Comparison of ENCODE assay signal across 10 cellular contexts in the genomic region with DNA sequence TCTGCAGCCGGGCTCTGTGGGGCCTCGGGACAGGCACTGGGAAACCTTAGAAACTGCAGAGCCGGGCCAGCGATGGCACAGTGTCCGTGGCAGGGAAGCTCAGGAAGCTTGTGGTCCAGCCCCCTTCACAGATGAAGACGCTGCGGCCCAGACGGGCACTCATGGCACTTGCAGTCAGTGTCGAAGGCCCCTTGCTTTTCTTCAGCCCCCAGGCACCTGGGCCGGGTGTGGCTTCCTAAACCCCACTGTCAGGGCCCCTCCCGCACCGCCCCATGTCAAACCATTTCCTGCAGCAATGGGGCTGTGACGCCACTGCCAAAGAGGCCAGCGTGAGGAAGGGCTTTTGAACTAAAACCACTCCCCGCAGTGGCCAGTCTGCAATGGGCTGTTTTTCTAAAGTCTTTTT.
A peak's percentile ranks its signal among the peaks of the same experiment; 100 is the strongest.
DNase-seq lines count a peak whose midpoint lies in the region; ATAC-seq lines count a peak whose summit lies in the region.
"Had no signal": no experiment of that assay in that cellular context is flagged by ENCODE, and none has a peak within 500 bp of the region (broad histone marks: within the 10 kb centered on the region; RNA-seq: fewer than 3 reads in every experiment).

No MANE protein-coding gene starts in this region.

- H3K9me3 Mint-ChIP-seq in activated T-helper 17 cell treated with anti-CD3 and anti-CD28 coated beads, Interleukin-2, amount 50 U/mL, for 72 hours, result no peaks in the 10 kb centered on the region
- H3K9me3 Mint-ChIP-seq: endodermal cell had no signal

- ATAC-seq in activated T-helper 17 cell treated with anti-CD3 and anti-CD28 coated beads, Interleukin-2, amount 50 U/mL, for 72 hours (replicated peaks), result peak; percentile 82
- ATAC-seq in GM19023 (IDR thresholded peaks at IDR 0.05; ENCODE audit: unreplicated experiment) (no peak), HG03025 (IDR thresholded peaks at IDR 0.05; ENCODE audit: low FRiP score, unreplicated experiment) (no peak), HG03565 (IDR thresholded peaks at IDR 0.05; ENCODE audit: unreplicated experiment) (no peak)

- peaks cover 26% of the 10 kb centered on the region for H3K4me1 Mint-ChIP-seq in activated T-helper 17 cell treated with anti-CD3 and anti-CD28 coated beads, Interleukin-2, amount 50 U/mL, for 72 hours
- H3K4me1 Mint-ChIP-seq: endodermal cell had no signal

- H3K27ac Mint-ChIP-seq in activated T-helper 17 cell treated with anti-CD3 and anti-CD28 coated beads, Interleukin-2, amount 50 U/mL, for 72 hours, result peak overlapping the region; percentile 61
- H3K27ac Mint-ChIP-seq: endodermal cell had no signal

- peaks cover 6% of the 10 kb centered on the region for H3K36me3 Mint-ChIP-seq in activated T-helper 17 cell treated with anti-CD3 and anti-CD28 coated beads, Interleukin-2, amount 50 U/mL, for 72 hours (ENCODE audit: low read depth)

- H3K4me3 Mint-ChIP-seq in activated T-helper 17 cell treated with anti-CD3 and anti-CD28 coated beads, Interleukin-2, amount 50 U/mL, for 72 hours, result peak overlapping the region; percentile 51
- H3K4me3 Mint-ChIP-seq: endodermal cell had no signal

- H3K27me3 Mint-ChIP-seq in activated T-helper 17 cell treated with anti-CD3 and anti-CD28 coated beads, Interleukin-2, amount 50 U/mL, for 72 hours, result no peaks in the 10 kb centered on the region

- peak; percentile 76 for DNase-seq in T-helper 22 cell (ENCODE audit: low read depth)
- DNase-seq in medulla oblongata (ENCODE audit: extremely low spot score), result peak; percentile 31
- peak; percentile 41 to 45 for DNase-seq in stimulated activated CD8-positive, alpha-beta memory T cell treated with anti-CD3 and anti-CD28 coated beads, Interleukin-7, amount 100 ng/mL, for 1 hour (ENCODE audit: low read depth in 2 of 2)
- no peak for DNase-seq in 8988T
- DNase-seq: endodermal cell, SIG-M5 had no signal
